19 cellular contexts compared by ENCODE assay signal in the genomic region with DNA sequence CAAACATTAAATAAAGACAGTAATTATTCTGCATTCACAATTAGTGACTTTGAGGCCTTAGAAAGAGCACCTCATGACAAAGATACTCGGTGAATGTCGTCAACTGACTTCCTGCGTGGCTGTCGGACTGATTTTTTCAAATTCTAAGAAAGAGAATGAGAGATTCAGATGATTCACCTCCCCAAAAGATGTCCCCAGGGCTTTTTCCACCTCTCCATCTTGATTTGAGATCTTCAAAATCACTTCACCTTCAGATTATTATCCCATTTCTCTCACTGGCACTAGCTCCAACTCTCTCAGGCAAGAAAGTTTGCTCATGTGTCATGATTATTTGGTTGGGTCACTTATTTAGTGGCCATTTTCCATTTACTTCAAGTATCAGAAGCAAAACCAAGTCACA.
"Had no signal": no experiment of that assay in that cellular context is flagged by ENCODE, and none has a peak within 500 bp of the region (broad histone marks: within the 10 kb centered on the region; RNA-seq: fewer than 3 reads in every experiment).

No MANE protein-coding gene starts in this region.

- DNase-seq: colonic mucosa; dermis blood vessel endothelial cell; erythroblast; gastrocnemius medialis; heart right ventricle; hypothalamus; kidney glomerular epithelial cell; mesendoderm; mucosa of descending colon; nucleus accumbens; ovary; right cardiac atrium; stimulated activated CD4-positive, alpha-beta T cell treated with anti-CD3 and anti-CD28 coated beads, Interleukin-2, amount 100 ng/mL, for 48 hours; stimulated activated naive CD4-positive, alpha-beta T cell treated with Interleukin-2 at 50 U/mL for 16 hours; thyroid gland had no signal

- H3K4me3 ChIP-seq: colonic mucosa, gastrocnemius medialis, heart right ventricle, mucosa of descending colon, neural progenitor cell, ovary, smooth muscle cell, suprapubic skin, thyroid gland had no signal

- H3K4me2 ChIP-seq: neural progenitor cell, smooth muscle cell had no signal

- H2AFZ ChIP-seq: neural progenitor cell had no signal

- H3K9me3 ChIP-seq: colonic mucosa, gastrocnemius medialis, heart right ventricle, mucosa of descending colon, ovary, suprapubic skin, thyroid gland had no signal

- H3K9ac ChIP-seq: neural progenitor cell had no signal

- H3K27me3 ChIP-seq: colonic mucosa, gastrocnemius medialis, heart right ventricle, ovary, suprapubic skin, thyroid gland had no signal

- H3K36me3 ChIP-seq: colonic mucosa, gastrocnemius medialis, heart right ventricle, neural progenitor cell, ovary, suprapubic skin, thyroid gland had no signal

- ATAC-seq: gastrocnemius medialis; heart right ventricle; mucosa of descending colon; natural killer cell treated with Interleukin-12 subunit alpha and Interleukin-12 subunit beta and Interleukin-15 and Interleukin-18, amount 100 ng/mL, for 72 hours; right cardiac atrium had no signal

- H3K27ac ChIP-seq: colonic mucosa, gastrocnemius medialis, heart right ventricle, neural progenitor cell, ovary, suprapubic skin, thyroid gland had no signal

- H3K4me1 ChIP-seq: colonic mucosa had no signal
